21 cellular contexts compared by ENCODE assay signal in the genomic region with DNA sequence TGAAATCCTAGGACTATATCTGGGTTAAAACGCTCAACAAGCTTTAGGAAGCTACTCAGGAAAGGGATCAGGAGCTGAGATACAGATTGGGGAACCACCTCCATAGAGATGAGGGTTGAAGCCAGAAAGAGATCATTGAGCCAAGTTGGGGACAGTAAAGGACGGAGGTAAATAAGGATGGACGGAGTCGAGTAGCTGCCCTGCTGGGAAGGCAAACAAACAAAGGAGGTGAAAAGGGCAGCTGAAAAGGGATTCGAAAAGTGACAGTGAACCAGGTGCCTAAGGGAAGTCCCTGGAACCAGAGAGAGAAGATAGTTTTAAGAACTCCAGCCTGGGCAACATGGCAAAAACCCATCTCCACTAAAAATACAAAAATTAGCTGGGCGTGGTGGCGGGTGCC.
"Had no signal": no experiment of that assay in that cellular context is flagged by ENCODE, and none has a peak within 500 bp of the region (broad histone marks: within the 10 kb centered on the region; RNA-seq: fewer than 3 reads in every experiment).

No MANE protein-coding gene starts in this region.

- H3K36me3 ChIP-seq: cardiac muscle cell, right atrium auricular region, tibial nerve, uterus had no signal

- H3K27me3 Mint-ChIP-seq: activated T-cell treated with anti-CD3 and anti-CD28 coated beads, Interleukin-2, amount 50 U/mL, for 24 hours had no signal

- H3K4me1 Mint-ChIP-seq: stimulated activated naive B cell treated with anti-CD40 and anti-IgM and Interleukin-4, amounts not matched to agents 10 μg/mL and 1 μg/mL and 100 μg/mL, for 72 hours had no signal

- H3K9me3 ChIP-seq: right atrium auricular region, tibial nerve, uterus had no signal

- H3K27ac ChIP-seq: cardiac muscle cell, dorsolateral prefrontal cortex, right atrium auricular region, skin epidermis, tibial nerve, uterus, VCaP had no signal

- H3K27me3 ChIP-seq: cardiac muscle cell, dorsolateral prefrontal cortex, right atrium auricular region, tibial nerve, uterus had no signal

- ATAC-seq: esophagus mucosa; left lobe of liver; stimulated activated naive B cell treated with anti-CD40 and anti-IgM and Interleukin-4, amounts not matched to agents 10 μg/mL and 1 μg/mL and 100 μg/mL, for 72 hours had no signal

- H3K4me3 Mint-ChIP-seq: activated CD4-positive, alpha-beta memory T cell treated with anti-CD3 and anti-CD28 coated beads, Interleukin-2, amount 10 ng/mL, durations not matched to agents 7 days and 5 days; activated T-cell treated with anti-CD3 and anti-CD28 coated beads, Interleukin-2, amount 50 U/mL, for 24 hours; stimulated activated naive B cell treated with anti-CD40 and anti-IgM and Interleukin-4, amounts not matched to agents 10 μg/mL and 1 μg/mL and 100 μg/mL, for 72 hours had no signal

- FAIRE-seq: astrocyte, endometrium, keratinocyte had no signal

- H3K36me3 Mint-ChIP-seq: stimulated activated naive B cell treated with anti-CD40 and anti-IgM and Interleukin-4, amounts not matched to agents 10 μg/mL and 1 μg/mL and 100 μg/mL, for 72 hours had no signal

- H3K27ac Mint-ChIP-seq: activated CD4-positive, alpha-beta memory T cell treated with anti-CD3 and anti-CD28 coated beads, Interleukin-2, amount 10 ng/mL, durations not matched to agents 7 days and 5 days; activated T-cell treated with anti-CD3 and anti-CD28 coated beads, Interleukin-2, amount 50 U/mL, for 24 hours; stimulated activated naive B cell treated with anti-CD40 and anti-IgM and Interleukin-4, amounts not matched to agents 10 μg/mL and 1 μg/mL and 100 μg/mL, for 72 hours had no signal

- DNase-seq: activated CD4-positive, alpha-beta memory T cell treated with anti-CD3 and anti-CD28 coated beads, Interleukin-2, amount 10 ng/mL, durations not matched to agents 7 days and 5 days; activated naive CD4-positive, alpha-beta T cell treated with anti-CD3 and anti-CD28 coated beads, Interleukin-2, amount 50 U/mL, for 16 hours; activated T-cell treated with anti-CD3 and anti-CD28 coated beads, Interleukin-2, amount 50 U/mL, for 24 hours; dorsolateral prefrontal cortex; mammary epithelial cell; posterior cingulate gyrus; stimulated activated CD4-positive, alpha-beta T cell treated with anti-CD3 and anti-CD28 coated beads, Interleukin-15, amount 100 ng/mL, for 24 hours; stimulated activated CD4-positive, alpha-beta T cell treated with anti-CD3 and anti-CD28 coated beads, Interleukin-4, amount 100 ng/mL, for 1 hour; stimulated activated naive B cell treated with anti-CD40 and anti-IgM and Interleukin-4, amounts not matched to agents 10 μg/mL and 1 μg/mL and 100 μg/mL, for 72 hours; substantia nigra; uterus had no signal

- H3K4me1 ChIP-seq: right atrium auricular region, uterus had no signal

- H3K9me3 Mint-ChIP-seq: activated CD4-positive, alpha-beta memory T cell treated with anti-CD3 and anti-CD28 coated beads, Interleukin-2, amount 10 ng/mL, durations not matched to agents 7 days and 5 days; activated T-cell treated with anti-CD3 and anti-CD28 coated beads, Interleukin-2, amount 50 U/mL, for 24 hours; stimulated activated naive B cell treated with anti-CD40 and anti-IgM and Interleukin-4, amounts not matched to agents 10 μg/mL and 1 μg/mL and 100 μg/mL, for 72 hours had no signal

- H3K4me3 ChIP-seq: cardiac muscle cell, dorsolateral prefrontal cortex, right atrium auricular region, skin epidermis, tibial nerve, uterus had no signal
